Comparison of ENCODE assay signal across 1 cellular context in genomic region chr2:10448646-10449480, GRCh38.
TF ChIP-seq lines count a peak whose summit lies in the region.

No MANE protein-coding gene starts in this region.

TF ChIP-seq in HepG2, 621 proteins besides CTCF, POLR2A, EP300 and RAD21 (continued from another document and continues in another):
- TF ChIP-seq PRDM15 (CRISPR knock-in tag; IDR thresholded peaks at IDR 0.05) (peak; percentile 78), ZNF703 (CRISPR knock-in tag; IDR thresholded peaks at IDR 0.05; ENCODE audit: borderline replicate concordance) (peak; percentile 96; the same call in 1 of the 2 replicates), NPAS2 (CRISPR knock-in tag; IDR thresholded peaks at IDR 0.05; ENCODE audit: borderline replicate concordance) (no peak), NR1H2 (CRISPR knock-in tag; IDR thresholded peaks at IDR 0.05; ENCODE audit: borderline replicate concordance, low read depth) (peak; percentile 98), PITX1 (CRISPR knock-in tag; IDR thresholded peaks at IDR 0.05) (peak; percentile 92), ZNF549 (CRISPR knock-in tag; IDR thresholded peaks at IDR 0.05) (no peak), ZSCAN29 (CRISPR knock-in tag; conservative IDR thresholded peaks at IDR 0.05) (peak; percentile 90; the same call in 1 of the 2 replicates), SRY (CRISPR knock-in tag; IDR thresholded peaks at IDR 0.05) (peak; percentile 100), MYNN (CRISPR knock-in tag; IDR thresholded peaks at IDR 0.05; ENCODE audit: low read depth) (peak; percentile 95; the same call in 1 of the 2 replicates), ZNF276 (CRISPR knock-in tag; IDR thresholded peaks at IDR 0.05; ENCODE audit: low read depth) (peak; percentile 99), DZIP1 (CRISPR knock-in tag; IDR thresholded peaks at IDR 0.05) (peak; percentile 100), IKZF1 (IDR thresholded peaks at IDR 0.05) (no peak), CBX5 (CRISPR knock-in tag; IDR thresholded peaks at IDR 0.05; ENCODE audit: borderline replicate concordance) (peak; percentile 62; the same call in 1 of the 2 replicates), ZNF460 (CRISPR knock-in tag; IDR thresholded peaks at IDR 0.05; ENCODE audit: borderline replicate concordance) (peak; percentile 30; the same call in 1 of the 2 replicates), DR1 (CRISPR knock-in tag; IDR thresholded peaks at IDR 0.05) (peak; percentile 62), ZNF761 (CRISPR knock-in tag; conservative IDR thresholded peaks at IDR 0.05) (peak; percentile 97), ZNF317 (CRISPR knock-in tag; IDR thresholded peaks at IDR 0.05) (peak; percentile 89), KIAA2018 (CRISPR knock-in tag; IDR thresholded peaks at IDR 0.05; ENCODE audit: borderline replicate concordance) (peak; percentile 92; the same call in 1 of the 2 replicates), SATB2 (CRISPR knock-in tag; IDR thresholded peaks at IDR 0.05) (peak; percentile 99), PRDM4 (CRISPR knock-in tag; IDR thresholded peaks at IDR 0.05; ENCODE audit: borderline replicate concordance) (peak; percentile 88; the same call in 1 of the 2 replicates), NFIB (CRISPR knock-in tag; IDR thresholded peaks at IDR 0.05; ENCODE audit: borderline replicate concordance) (peak; percentile 98), ZNF75D (CRISPR knock-in tag; IDR thresholded peaks at IDR 0.05; ENCODE audit: borderline replicate concordance) (peak; percentile 95; the same call in 1 of the 2 replicates), ZNF512 (CRISPR knock-in tag; IDR thresholded peaks at IDR 0.05) (no peak), ZBED4 (CRISPR knock-in tag; IDR thresholded peaks at IDR 0.05; ENCODE audit: borderline replicate concordance) (peak; percentile 95), ZSCAN30 (CRISPR knock-in tag; IDR thresholded peaks at IDR 0.05) (peak; percentile 95; the same call in 1 of the 2 replicates), ZNF430 (CRISPR knock-in tag; IDR thresholded peaks at IDR 0.05) (peak; percentile 100), ZNF747 (CRISPR knock-in tag; IDR thresholded peaks at IDR 0.05; ENCODE audit: borderline replicate concordance) (peak; percentile 100)
